In the genomic region with DNA sequence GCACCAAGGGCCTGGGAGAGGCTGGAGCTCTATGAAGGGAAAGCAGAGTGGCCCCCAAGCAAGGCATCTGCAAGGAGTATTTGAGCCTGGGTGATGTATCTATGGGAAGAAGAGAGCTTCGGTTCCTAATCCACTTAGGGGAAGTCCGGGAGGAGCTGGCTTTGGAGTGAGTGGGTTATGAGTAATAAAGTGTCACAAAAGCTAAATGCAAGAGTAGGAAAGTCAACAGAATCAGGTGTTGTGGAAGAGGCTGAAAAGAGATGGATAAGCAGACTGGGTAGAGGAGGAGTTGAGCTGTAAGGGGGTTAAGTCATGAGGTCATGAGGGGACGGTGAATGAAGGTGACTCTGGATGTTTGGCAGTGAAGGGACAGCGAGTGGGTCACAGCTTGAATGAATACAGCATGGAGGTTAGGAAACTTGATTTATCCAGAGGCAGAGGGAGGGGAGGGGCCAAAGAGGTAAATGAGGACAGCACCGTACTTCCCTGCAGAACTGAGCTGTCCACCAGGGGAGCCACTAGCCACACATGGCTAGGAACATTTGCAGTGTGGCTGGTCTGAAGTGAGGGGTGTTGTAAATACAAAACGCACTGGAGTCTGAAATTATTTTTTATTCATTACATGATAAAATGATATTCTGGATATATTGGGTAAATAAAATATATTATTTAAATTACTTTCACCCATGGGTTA, we compare ENCODE assay signal across 8 cellular contexts.
A peak's percentile ranks its signal among the peaks of the same experiment; 100 is the strongest.
DNase-seq lines count a peak whose midpoint lies in the region; ATAC-seq and TF ChIP-seq lines count a peak whose summit lies in the region.

No MANE protein-coding gene starts in this region.

- H3K27me3 Mint-ChIP-seq in type B pancreatic cell = no peaks in the 10 kb centered on the region

- H3K9me3 Mint-ChIP-seq in type B pancreatic cell = no peaks in the 10 kb centered on the region

- H3K36me3 Mint-ChIP-seq in type B pancreatic cell = peaks cover 4% of the 10 kb centered on the region

- TF ChIP-seq POLR2A in heart left ventricle (IDR thresholded peaks at IDR 0.05) (no peak), vagina (IDR thresholded peaks at IDR 0.05) (no peak)

- H3K4me3 ChIP-seq in heart left ventricle = no peak overlapping the region
- no peak overlapping the region for H3K4me3 ChIP-seq in vagina

- peak; percentile 24 for DNase-seq in SIG-M5 treated with dmso at 0.1 percent for 504 hours (lab: John Stamatoyannopoulos, UW; ENCODE audit: unreplicated experiment)
- DNase-seq in SIG-M5 (lab: John Stamatoyannopoulos, UW) = no peak
- peak; percentile 55 for DNase-seq in RPMI8226
- peak in 1 of 5 donors; percentile 50 for DNase-seq in heart left ventricle
- no peak for DNase-seq in type B pancreatic cell (ENCODE audit: extremely low spot score, unreplicated experiment)
- DNase-seq in vagina (ENCODE audit: extremely low spot score in 2 of 2) = no peak

- intact Hi-C loops in heart left ventricle (cut with DNase I) = no loop called here
- intact Hi-C loops in vagina (cut with DNase I) = no loop called here

- H3K27ac ChIP-seq in heart left ventricle = peak overlapping the region in 8 of 12 donors; percentile 8 to 94 (median 38)
- H3K27ac ChIP-seq in vagina = no peak overlapping the region

- H3K4me1 ChIP-seq in heart left ventricle = peaks cover 0 to 72% (median 33%) of the 10 kb centered on the region in 12 donors
- no peaks in the 10 kb centered on the region for H3K4me1 ChIP-seq in vagina

- peaks cover 7% of the 10 kb centered on the region for H3K4me1 Mint-ChIP-seq in type B pancreatic cell (ENCODE audit: unreplicated experiment)

- H3K27me3 ChIP-seq in heart left ventricle (no peaks in the 10 kb centered on the region), vagina (no peaks in the 10 kb centered on the region)

- H3K4me3 Mint-ChIP-seq in type B pancreatic cell = no peak overlapping the region

- H3K36me3 ChIP-seq in heart left ventricle (peaks cover 0 to 3% (median 0%) of the 10 kb centered on the region in 9 donors), vagina (no peaks in the 10 kb centered on the region)

- WGBS in heart left ventricle, 4 donors = 47 to 61% (median 54%) methylated on average over 6 of the region's 6 CpGs

- ATAC-seq in heart left ventricle (peak; percentile 49 to 79 (median 76)), GM21526 (IDR thresholded peaks at IDR 0.05; ENCODE audit: low FRiP score, unreplicated experiment) (no peak), HG03432 (IDR thresholded peaks at IDR 0.05; ENCODE audit: unreplicated experiment) (no peak)

- H3K9me3 ChIP-seq in heart left ventricle (peaks cover 0 to 7% (median 0%) of the 10 kb centered on the region in 12 donors), vagina (no peaks in the 10 kb centered on the region)

- H3K27ac Mint-ChIP-seq in type B pancreatic cell = no peak overlapping the region

- TF ChIP-seq CTCF in heart left ventricle (IDR thresholded peaks at IDR 0.05) (peak; percentile 5 to 55 (median 36)), type B pancreatic cell (conservative IDR thresholded peaks at IDR 0.05) (peak; percentile 75), vagina (IDR thresholded peaks at IDR 0.05) (no peak)

Comparison
In these comparisons a context has a peak if more than half of its experiments do, and no peak if none do; other contexts are left out.
1. DNase-seq: peak in SIG-M5 treated with dmso at 0.1 percent for 504 hours (single experiment) and RPMI8226 (single experiment); none in SIG-M5 (single experiment), type B pancreatic cell (single experiment) and vagina (0 of 2).
2. ATAC-seq: peak in heart left ventricle (4 of 4); none in GM21526 (single experiment) and HG03432 (single experiment).
3. CTCF ChIP-seq: peak in heart left ventricle (12 of 12) and type B pancreatic cell (single experiment); none in vagina (0 of 3).